Comparison of ENCODE assay signal across 19 cellular contexts in the genomic region with DNA sequence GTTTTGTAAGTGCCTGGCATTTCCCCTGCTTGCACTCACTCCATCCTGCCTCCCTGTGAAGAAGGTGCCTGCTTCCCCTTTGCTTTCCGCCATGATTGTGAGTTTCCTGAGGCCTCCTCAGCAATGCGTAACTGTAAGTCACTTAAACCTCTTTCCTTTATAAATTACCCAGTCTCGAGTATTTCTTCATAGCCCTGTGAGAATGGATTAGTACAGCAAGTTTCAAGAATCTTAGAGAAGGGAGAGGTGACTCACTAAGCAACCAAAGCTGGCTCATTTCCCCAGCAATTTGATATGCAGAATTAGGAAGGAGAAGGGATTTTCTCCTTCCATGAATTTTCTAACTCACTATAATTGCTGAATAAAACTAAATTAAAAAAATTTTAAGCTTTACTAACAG.
DNase-seq lines count a peak whose midpoint lies in the region; ATAC-seq, FAIRE-seq and TF ChIP-seq lines count a peak whose summit lies in the region.
"Had no signal": no experiment of that assay in that cellular context is flagged by ENCODE, and none has a peak within 500 bp of the region (broad histone marks: within the 10 kb centered on the region; RNA-seq: fewer than 3 reads in every experiment).

No MANE protein-coding gene starts in this region.

- peak; percentile 82 for FAIRE-seq in H54 (lab: Jason Lieb, UNC)
- FAIRE-seq: frontal cortex had no signal

- H3K36me3 ChIP-seq in SJCRH30 (no peaks in the 10 kb centered on the region), thyroid gland (no peaks in the 10 kb centered on the region)
- H3K36me3 ChIP-seq: lower lobe of right lung had no signal

- H3K9me3 ChIP-seq in SJCRH30 (replicated peaks): no peaks in the 10 kb centered on the region
- H3K9me3 ChIP-seq in thyroid gland: no peaks in the 10 kb centered on the region
- H3K9me3 ChIP-seq: lower lobe of right lung had no signal

- peaks cover 3% of the 10 kb centered on the region for H3K27me3 Mint-ChIP-seq in endothelial cell (ENCODE audit: unreplicated experiment)
- H3K27me3 Mint-ChIP-seq in activated CD8-positive, alpha-beta T cell treated with anti-CD3 and anti-CD28 coated beads for 36 hours: no peaks in the 10 kb centered on the region
- H3K27me3 Mint-ChIP-seq in naive thymus-derived CD8-positive, alpha-beta T cell: no peaks in the 10 kb centered on the region
- H3K27me3 Mint-ChIP-seq: activated CD4-positive, alpha-beta T cell treated with anti-CD3 and anti-CD28 coated beads, Interleukin-2, amount 10 ng/mL, durations not matched to agents 7 days and 5 days; activated naive CD8-positive, alpha-beta T cell; natural killer cell treated with Interleukin-12 subunit alpha and Interleukin-12 subunit beta and Interleukin-15 and Interleukin-18, amount 100 ng/mL, for 72 hours had no signal

- no peaks in the 10 kb centered on the region for H3K9me3 Mint-ChIP-seq in endothelial cell (ENCODE audit: unreplicated experiment)
- H3K9me3 Mint-ChIP-seq in activated CD8-positive, alpha-beta T cell treated with anti-CD3 and anti-CD28 coated beads for 36 hours: peaks cover 11% of the 10 kb centered on the region
- H3K9me3 Mint-ChIP-seq in naive thymus-derived CD8-positive, alpha-beta T cell: peaks cover 4 to 29% (median 10%) of the 10 kb centered on the region in 9 donors

- H3K4me3 ChIP-seq in SJCRH30 (peak overlapping the region; percentile 8), thyroid gland (replicated peaks in 1 of 3) (no peak overlapping the region)
- H3K4me3 ChIP-seq: lower lobe of right lung had no signal

- intact Hi-C loops in activated CD8-positive, alpha-beta T cell treated with anti-CD3 and anti-CD28 coated beads for 36 hours (cut with micrococcal nuclease): no loop called here
- intact Hi-C loops in thyroid gland (cut with DNase I): no loop called here

- no peak overlapping the region for H3K4me3 Mint-ChIP-seq in endothelial cell (ENCODE audit: unreplicated experiment)
- no peak overlapping the region for H3K4me3 Mint-ChIP-seq in activated CD8-positive, alpha-beta T cell treated with anti-CD3 and anti-CD28 coated beads for 36 hours
- no peak overlapping the region for H3K4me3 Mint-ChIP-seq in naive thymus-derived CD8-positive, alpha-beta T cell
- H3K4me3 Mint-ChIP-seq: activated CD4-positive, alpha-beta T cell treated with anti-CD3 and anti-CD28 coated beads, Interleukin-2, amount 10 ng/mL, durations not matched to agents 7 days and 5 days; activated naive CD8-positive, alpha-beta T cell; natural killer cell treated with Interleukin-12 subunit alpha and Interleukin-12 subunit beta and Interleukin-15 and Interleukin-18, amount 100 ng/mL, for 72 hours had no signal

- no peaks in the 10 kb centered on the region for H3K36me3 Mint-ChIP-seq in endothelial cell (ENCODE audit: low read depth, unreplicated experiment)
- no peaks in the 10 kb centered on the region for H3K36me3 Mint-ChIP-seq in activated CD8-positive, alpha-beta T cell treated with anti-CD3 and anti-CD28 coated beads for 36 hours (ENCODE audit: low read depth)
- no peaks in the 10 kb centered on the region for H3K36me3 Mint-ChIP-seq in naive thymus-derived CD8-positive, alpha-beta T cell
- H3K36me3 Mint-ChIP-seq: activated naive CD8-positive, alpha-beta T cell had no signal

- DNase-seq in H54 (ENCODE audit: insufficient read length, low spot score) (peak; percentile 3), SJCRH30 (no peak), endothelial cell (ENCODE audit: low spot score) (peak; percentile 7), myocyte (ENCODE audit: low read depth) (peak; percentile 62), thyroid gland (no peak)
- DNase-seq in activated CD8-positive, alpha-beta T cell treated with anti-CD3 and anti-CD28 coated beads for 36 hours: no peak
- no peak for DNase-seq in naive thymus-derived CD8-positive, alpha-beta T cell
- no peak for DNase-seq in stimulated activated CD4-positive, alpha-beta T cell treated with anti-CD3 and anti-CD28 coated beads, Interleukin-4, amount 100 ng/mL, for 24 hours
- DNase-seq: activated CD4-positive, alpha-beta T cell treated with anti-CD3 and anti-CD28 coated beads, Interleukin-2, amount 10 ng/mL, durations not matched to agents 7 days and 5 days; Caco-2; cortex of kidney; lower lobe of right lung; NCI-H2081 treated with DMSO at 0.1 percent for 48 hours; NCI-H748 treated with DMSO at 0.1 percent for 48 hours; SHP77; stimulated activated CD4-positive, alpha-beta T cell treated with anti-CD3 and anti-CD28 coated beads, Interleukin-2, amount 100 ng/mL, for 24 hours had no signal

- POLR2A ChIA-PET in activated CD8-positive, alpha-beta T cell treated with anti-CD3 and anti-CD28 coated beads for 36 hours (lab: Charles Lee): no interaction called here
- POLR2A ChIA-PET in naive thymus-derived CD8-positive, alpha-beta T cell (lab: Charles Lee): no interaction called here

- CTCF ChIA-PET in activated CD8-positive, alpha-beta T cell treated with anti-CD3 and anti-CD28 coated beads for 36 hours (lab: Charles Lee): no interaction called here

- H3K4me1 ChIP-seq in SJCRH30: 0 out of 2 replicates have a peak, but pooled peaks cover 5% of the 10 kb centered on the region
- no peaks in the 10 kb centered on the region for H3K4me1 ChIP-seq in thyroid gland
- H3K4me1 ChIP-seq: Caco-2, lower lobe of right lung had no signal

- TF ChIP-seq CTCF in endothelial cell (IDR thresholded peaks at IDR 0.05; ENCODE audit: unreplicated experiment) (no peak), thyroid gland (IDR thresholded peaks at IDR 0.05) (no peak)
- TF ChIP-seq CTCF in activated CD8-positive, alpha-beta T cell treated with anti-CD3 and anti-CD28 coated beads for 36 hours (IDR thresholded peaks at IDR 0.05): no peak

- peaks cover 4% of the 10 kb centered on the region for H3K4me1 Mint-ChIP-seq in endothelial cell (ENCODE audit: unreplicated experiment)
- H3K4me1 Mint-ChIP-seq in activated CD8-positive, alpha-beta T cell treated with anti-CD3 and anti-CD28 coated beads for 36 hours (ENCODE audit: low read depth): no peaks in the 10 kb centered on the region
- no peaks in the 10 kb centered on the region for H3K4me1 Mint-ChIP-seq in naive thymus-derived CD8-positive, alpha-beta T cell
- H3K4me1 Mint-ChIP-seq: activated CD4-positive, alpha-beta T cell treated with anti-CD3 and anti-CD28 coated beads, Interleukin-2, amount 10 ng/mL, durations not matched to agents 7 days and 5 days had no signal

- H3K27ac Mint-ChIP-seq in endothelial cell (ENCODE audit: unreplicated experiment): peak overlapping the region; percentile 72
- no peak overlapping the region for H3K27ac Mint-ChIP-seq in activated CD8-positive, alpha-beta T cell treated with anti-CD3 and anti-CD28 coated beads for 36 hours
- no peak overlapping the region for H3K27ac Mint-ChIP-seq in naive thymus-derived CD8-positive, alpha-beta T cell
- H3K27ac Mint-ChIP-seq: activated CD4-positive, alpha-beta T cell treated with anti-CD3 and anti-CD28 coated beads, Interleukin-2, amount 10 ng/mL, durations not matched to agents 7 days and 5 days; activated naive CD8-positive, alpha-beta T cell; natural killer cell treated with Interleukin-12 subunit alpha and Interleukin-12 subunit beta and Interleukin-15 and Interleukin-18, amount 100 ng/mL, for 72 hours had no signal

- 58% methylated on average over 3 of the region's 3 CpGs for WGBS in thyroid gland, 2 donors

- TF ChIP-seq POLR2A in H54 (IDR thresholded peaks at IDR 0.05; ENCODE audit: low read depth, low read length) (no peak), thyroid gland (IDR thresholded peaks at IDR 0.05) (no peak)

- ATAC-seq in activated CD8-positive, alpha-beta T cell treated with anti-CD3 and anti-CD28 coated beads for 36 hours: no peak
- no peak for ATAC-seq in naive thymus-derived CD8-positive, alpha-beta T cell
- ATAC-seq: lower lobe of right lung; natural killer cell treated with Interleukin-12 subunit alpha and Interleukin-12 subunit beta and Interleukin-15 and Interleukin-18, amount 100 ng/mL, for 72 hours had no signal

- H3K27ac ChIP-seq in SJCRH30 (peak overlapping the region; percentile 13; the same call in 1 of the 2 replicates), thyroid gland (no peak overlapping the region)
- H3K27ac ChIP-seq: lower lobe of right lung had no signal

- H3K27me3 ChIP-seq in SJCRH30 (no peaks in the 10 kb centered on the region; the same call in 1 of the 2 replicates), thyroid gland (no peaks in the 10 kb centered on the region)

Comparison
In these comparisons a context has a peak if more than half of its experiments do, and no peak if none do; other contexts are left out.
1. DNase-seq: peak in H54 (single experiment), endothelial cell (single experiment) and myocyte (single experiment); none in SJCRH30 (0 of 2), activated CD8-positive, alpha-beta T cell treated with anti-CD3 and anti-CD28 coated beads for 36 hours (single experiment), naive thymus-derived CD8-positive, alpha-beta T cell (0 of 10), stimulated activated CD4-positive, alpha-beta T cell treated with anti-CD3 and anti-CD28 coated beads, Interleukin-4, amount 100 ng/mL, for 24 hours (single experiment) and thyroid gland (0 of 2).